11 cellular contexts compared by ENCODE assay signal in the genomic region with DNA sequence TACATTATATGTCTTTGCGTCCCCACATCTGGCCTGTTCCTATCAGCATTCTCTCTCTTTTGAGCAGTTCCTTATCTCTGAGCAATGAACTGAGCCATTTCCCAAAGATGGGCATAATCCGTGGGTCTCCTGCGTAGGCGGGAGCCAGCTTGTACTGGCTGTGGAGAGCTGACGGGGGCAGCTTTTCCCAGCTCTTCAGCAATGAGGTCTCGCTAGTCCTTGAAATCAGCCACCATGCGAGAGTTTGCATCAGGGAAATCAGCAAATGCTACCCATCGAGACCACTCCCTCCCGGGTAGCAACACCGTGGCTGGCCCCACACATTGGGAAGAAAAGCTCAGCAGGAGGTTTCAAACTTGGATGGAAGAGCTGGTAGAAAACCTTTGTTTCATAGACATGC. TPM values are rescaled to one million over a fixed set of nuclear protein-coding genes. Genes with fewer than 3 reads are reported as not detected.
A peak's percentile ranks its signal among the peaks of the same experiment; 100 is the strongest.
DNase-seq lines count a peak whose midpoint lies in the region; ATAC-seq and TF ChIP-seq lines count a peak whose summit lies in the region.
"Had no signal": no experiment of that assay in that cellular context is flagged by ENCODE, and none has a peak within 500 bp of the region (broad histone marks: within the 10 kb centered on the region; RNA-seq: fewer than 3 reads in every experiment).

No MANE protein-coding gene starts in this region.

- no peaks in the 10 kb centered on the region for H3K36me3 ChIP-seq in mammary epithelial cell (ENCODE audit: insufficient read depth, low read length)
- no peaks in the 10 kb centered on the region for H3K36me3 ChIP-seq in SK-N-MC (ENCODE audit: insufficient read depth, low read length)
- no peaks in the 10 kb centered on the region for H3K36me3 ChIP-seq in iPS DF 6.9 (ENCODE audit: control insufficient read depth, insufficient read depth, low read length)
- no peaks in the 10 kb centered on the region for H3K36me3 ChIP-seq in testis (ENCODE audit: low read depth, missing control alignments)
- H3K36me3 ChIP-seq: stomach had no signal

- no peak for ATAC-seq in stimulated activated naive CD8-positive, alpha-beta T cell treated with anti-CD3 and anti-CD28 coated beads, Interleukin-15, Interleukin-2, amounts not matched to agents 100 U/mL and 50 U/mL, for 24 hours
- no peak for ATAC-seq in HG03135 (IDR thresholded peaks at IDR 0.05; ENCODE audit: unreplicated experiment)

- H3K4me2 ChIP-seq in mammary epithelial cell (ENCODE audit: insufficient read depth, low read depth, low read length), result no peak overlapping the region

- H3K4me1 Mint-ChIP-seq in MCF 10A (ENCODE audit: insufficient read depth, unreplicated experiment), result peaks cover 18% of the 10 kb centered on the region

- no peak for TF ChIP-seq CTCF in mammary epithelial cell (conservative IDR thresholded peaks at IDR 0.05 in 1 of 2, IDR thresholded peaks at IDR 0.05 in 1 of 2; ENCODE audit: extremely low read depth in 1 of 2, insufficient read depth in 1 of 2, low read depth in 1 of 2, low read length in 2 of 2)
- no peak for TF ChIP-seq CTCF in MCF 10A (IDR thresholded peaks at IDR 0.05; ENCODE audit: unreplicated experiment)
- no peak for TF ChIP-seq CTCF in testis (IDR thresholded peaks at IDR 0.05)

- BruUV-seq in mammary epithelial cell (replicated peaks; lab: Mats Ljungman, UMichigan) (no TSS peak), MCF 10A (replicated peaks; lab: Mats Ljungman, UMichigan) (no TSS peak)

- H3K27me3 Mint-ChIP-seq in MCF 10A (ENCODE audit: insufficient read depth, unreplicated experiment), result no peaks in the 10 kb centered on the region

- H3K79me2 ChIP-seq in mammary epithelial cell (ENCODE audit: insufficient read depth, low read length), result no peaks in the 10 kb centered on the region

- H3K27ac Mint-ChIP-seq in MCF 10A (ENCODE audit: low read depth, unreplicated experiment), result no peak overlapping the region

- H3K4me1 ChIP-seq in mammary epithelial cell (ENCODE audit: insufficient read depth, low read length) (peaks cover 11% of the 10 kb centered on the region), iPS DF 6.9 (ENCODE audit: control insufficient read depth, insufficient read depth, low read length) (no peaks in the 10 kb centered on the region), testis (peaks cover 10% of the 10 kb centered on the region)

- TF ChIP-seq POLR2A in testis (IDR thresholded peaks at IDR 0.05), result no peak

- peak overlapping the region; percentile 37 for H2AFZ ChIP-seq in mammary epithelial cell (ENCODE audit: low read depth, low read length)

- 56% methylated on average over 10 of the region's 10 CpGs for WGBS in mammary epithelial cell (ENCODE audit: low coverage, missing lambda C conversion rate)
- no CpG with 5 or more reads among the region's 10 CpGs for WGBS in iPS DF 6.9 (ENCODE audit: insufficient coverage, insufficient read length)
- WGBS in testis, 2 donors, result 54 to 58% methylated on average over 10 of the region's 10 CpGs

- no peaks in the 10 kb centered on the region for H3K9me3 ChIP-seq in mammary epithelial cell (replicated peaks; ENCODE audit: insufficient read depth, low read length)
- no peaks in the 10 kb centered on the region for H3K9me3 ChIP-seq in SK-N-MC (ENCODE audit: low read depth, low read length)
- H3K9me3 ChIP-seq in iPS DF 6.9 (ENCODE audit: control insufficient read depth, insufficient read depth, low read length), result no peaks in the 10 kb centered on the region
- no peaks in the 10 kb centered on the region for H3K9me3 ChIP-seq in testis
- H3K9me3 ChIP-seq: stomach had no signal

- no peaks in the 10 kb centered on the region for H4K20me1 ChIP-seq in mammary epithelial cell (ENCODE audit: insufficient read depth, low read length)

- H3K27ac ChIP-seq in mammary epithelial cell (ENCODE audit: insufficient read depth, low read depth, low read length), result no peak overlapping the region
- H3K27ac ChIP-seq in SK-N-MC, result peak overlapping the region; percentile 37
- no peak overlapping the region for H3K27ac ChIP-seq in iPS DF 6.9 (ENCODE audit: low read length)
- peak overlapping the region; percentile 23 to 53 for H3K27ac ChIP-seq in testis
- H3K27ac ChIP-seq: dorsolateral prefrontal cortex, stomach had no signal

- no peaks in the 10 kb centered on the region for H3K9me3 Mint-ChIP-seq in MCF 10A (ENCODE audit: unreplicated experiment)

- H3K4me3 ChIP-seq in mammary epithelial cell (replicated peaks in 1 of 3; ENCODE audit: insufficient read depth in 1 of 3, low read depth in 2 of 3, low read length in 3 of 3) (no peak overlapping the region), SK-N-MC (no peak overlapping the region), iPS DF 6.9 (ENCODE audit: low read length) (no peak overlapping the region), testis (no peak overlapping the region)
- H3K4me3 ChIP-seq: stomach had no signal

- H3K27me3 ChIP-seq in mammary epithelial cell (ENCODE audit: insufficient read depth, low read length) (no peaks in the 10 kb centered on the region), iPS DF 6.9 (ENCODE audit: control insufficient read depth, insufficient read depth, low read length) (no peaks in the 10 kb centered on the region), testis (no peaks in the 10 kb centered on the region)

- DNase-seq in mammary epithelial cell, result no peak
- no peak for DNase-seq in MCF 10A (ENCODE audit: unreplicated experiment)
- no peak for DNase-seq in SK-N-MC (ENCODE audit: low read depth, low spot score)
- DNase-seq in iPS DF 6.9 (ENCODE audit: low read depth, low spot score), result peak; percentile 16
- DNase-seq in testis, result peak; percentile 48
- no peak for DNase-seq in stimulated activated naive CD8-positive, alpha-beta T cell treated with anti-CD3 and anti-CD28 coated beads, Interleukin-15, Interleukin-2, amounts not matched to agents 100 U/mL and 50 U/mL, for 24 hours
- DNase-seq in DMS 273 (lab: John Stamatoyannopoulos, UW; ENCODE audit: unreplicated experiment), result no peak
- DNase-seq: dorsolateral prefrontal cortex, posterior cingulate gyrus, stomach had no signal

- H3K36me3 Mint-ChIP-seq in MCF 10A (ENCODE audit: insufficient read depth, unreplicated experiment), result no peaks in the 10 kb centered on the region

- POLR2A ChIA-PET in MCF 10A (lab: Yijun Ruan, JAX), result interaction anchor here (0.8 kb wide), 1 partner anchor 210 kb away, joined by 4 read pairs; no protein-coding TSS in a partner anchor

- CTCF ChIA-PET in mammary epithelial cell (lab: Charles Lee; ENCODE audit: low non-redundant PET) (interaction anchor here (0.7 kb wide), 1 partner anchor 1187 kb away, joined by 3 read pairs; no protein-coding TSS in a partner anchor), MCF 10A (lab: Yijun Ruan, JAX) (interaction anchor here (0.6 to 9.8 kb wide), 53 partner anchors 10 to 1757 kb away, joined by 3 to 183 read pairs (median 4); partner anchors contain the start of gene STMP1)

- dilution Hi-C loops in mammary epithelial cell (cut with HindIII; ENCODE audit: low sequenced_read_pairs), result no loop called here

- in situ Hi-C loops in mammary epithelial cell (cut with MboI; ENCODE audit: low sequenced_read_pairs in 2 of 2), result loop anchor here (5.0 kb wide), 1 partner anchor 207 kb away; no protein-coding TSS in a partner anchor

- no peak overlapping the region for H3K9ac ChIP-seq in mammary epithelial cell (ENCODE audit: insufficient read depth, low read length)
- H3K9ac ChIP-seq in SK-N-MC (ENCODE audit: insufficient read length), result no peak overlapping the region

- H3K4me3 Mint-ChIP-seq in MCF 10A (ENCODE audit: unreplicated experiment), result no peak overlapping the region

- intact Hi-C loops in mammary epithelial cell (cut with micrococcal nuclease) (loop anchor here (2.0 to 5.0 kb wide), 4 partner anchors 122 to 1792 kb away; no protein-coding TSS in a partner anchor), MCF 10A (cut with micrococcal nuclease) (loop anchor here (2.0 to 10.0 kb wide), 4 partner anchors 180 to 1794 kb away; no protein-coding TSS in a partner anchor), testis (cut with DNase I; ENCODE audit: low total_unique reads) (loop anchor here (5.0 kb wide), 1 partner anchor 207 kb away; no protein-coding TSS in a partner anchor)

RNA-seq across cellular contexts. Expression of gene FAM180A, which starts 51.9 kb away (rescaled TPM):
- not detected for total RNA-seq in mammary epithelial cell
- polyA plus RNA-seq in mammary epithelial cell, result not detected
- polyA minus RNA-seq in mammary epithelial cell, result not detected
- 0.17 TPM in 1 of 2 replicates, not detected in the other for total RNA-seq in MCF 10A (2022)
- total RNA-seq in testis, result 1 to 10 TPM; 2.1 to 2.7 TPM
- polyA plus RNA-seq in testis (ENCODE audit: insufficient read depth, low read depth, low replicate concordance), result 1.5 TPM

Comparison
In these comparisons a context has a peak if more than half of its experiments do, and no peak if none do; other contexts are left out.
1. DNase-seq: peak in iPS DF 6.9 (single experiment) and testis (single experiment); none in mammary epithelial cell (single experiment), MCF 10A (single experiment), SK-N-MC (single experiment), stimulated activated naive CD8-positive, alpha-beta T cell treated with anti-CD3 and anti-CD28 coated beads, Interleukin-15, Interleukin-2, amounts not matched to agents 100 U/mL and 50 U/mL, for 24 hours (single experiment) and DMS 273 (single experiment).
2. H3K27ac ChIP-seq: peak in SK-N-MC (single experiment) and testis (2 of 2); none in mammary epithelial cell (single experiment) and iPS DF 6.9 (single experiment).